ENCODE assay signal across 18 cellular contexts in genomic region chr1:29508458-29509107, GRCh38.
DNase-seq lines count a peak whose midpoint lies in the region; ATAC-seq and TF ChIP-seq lines count a peak whose summit lies in the region.
"Had no signal": no experiment of that assay in that cellular context is flagged by ENCODE, and none has a peak within 500 bp of the region (broad histone marks: within the 10 kb centered on the region; RNA-seq: fewer than 3 reads in every experiment).

No MANE protein-coding gene starts in this region.

- no peak overlapping the region for H3K56ac ChIP-seq in H9 (ENCODE audit: insufficient read length, low read depth, low read length)

- H3K79me1 ChIP-seq in H9 (ENCODE audit: insufficient read depth, low read depth, low read length, poor library complexity, severe bottlenecking): no peaks in the 10 kb centered on the region
- H3K79me1 ChIP-seq in mesenchymal stem cell (replicated peaks; ENCODE audit: low read length, poor library complexity, severe bottlenecking): no peaks in the 10 kb centered on the region

- H3K4ac ChIP-seq in H9 (ENCODE audit: low read depth, low read length) (no peak overlapping the region), mesenchymal stem cell (ENCODE audit: low read depth in 1 of 2, low read length in 2 of 2) (no peak overlapping the region)

- TF ChIP-seq CTCF in H9 (conservative IDR thresholded peaks at IDR 0.05) (no peak), Peyer's patch (IDR thresholded peaks at IDR 0.05) (no peak)

- H3K36me3 Mint-ChIP-seq in H9 (ENCODE audit: insufficient read depth in 1 of 3, low read depth in 3 of 3): no peaks in the 10 kb centered on the region
- H3K36me3 Mint-ChIP-seq: CD14-positive monocyte had no signal

- H3K4me3 ChIP-seq in Peyer's patch: no peak overlapping the region
- no peak overlapping the region for H3K4me3 ChIP-seq in mesenchymal stem cell (ENCODE audit: insufficient read depth in 1 of 2, low read depth in 1 of 2, low read length in 2 of 2)
- H3K4me3 ChIP-seq: A549, SJCRH30 had no signal

- H4K91ac ChIP-seq in H9 (ENCODE audit: insufficient read length, low read depth, low read length) (no peak overlapping the region), mesenchymal stem cell (ENCODE audit: low read length) (no peak overlapping the region)

- no peak overlapping the region for H3K9ac ChIP-seq in H9 (ENCODE audit: extremely low read depth, insufficient read length, low read length)
- no peak overlapping the region for H3K9ac ChIP-seq in mesenchymal stem cell (ENCODE audit: low read length)

- H2BK15ac ChIP-seq in H9 (ENCODE audit: low read depth, low read length) (no peak overlapping the region), mesenchymal stem cell (ENCODE audit: low read depth, poor library complexity, severe bottlenecking) (no peak overlapping the region)

- intact Hi-C loops in sciatic nerve (cut with DNase I): no loop called here

- H3K4me1 Mint-ChIP-seq in H9: peaks cover 33% of the 10 kb centered on the region in 2 experiments
- H3K4me1 Mint-ChIP-seq: B cell, CD14-positive monocyte, IgD-negative memory B cell had no signal

- H2AFZ ChIP-seq in H9 (ENCODE audit: low read length) (no peak overlapping the region), mesenchymal stem cell (ENCODE audit: low read depth, low read length) (no peak overlapping the region)

- H3K27ac ChIP-seq in H9 (ENCODE audit: insufficient read length, low read depth, low read length) (no peak overlapping the region), Peyer's patch (no peak overlapping the region), mesenchymal stem cell (ENCODE audit: low read length, poor library complexity, severe bottlenecking) (no peak overlapping the region)
- H3K27ac ChIP-seq: A549, SJCRH30 had no signal

- no peaks in the 10 kb centered on the region for H3K79me2 ChIP-seq in H9 (ENCODE audit: insufficient read depth, low read length)

- H3K36me3 ChIP-seq in Peyer's patch (no peaks in the 10 kb centered on the region), mesenchymal stem cell (ENCODE audit: control insufficient read depth in 1 of 2, insufficient read depth in 2 of 2, low read depth in 1 of 2, low read length in 2 of 2) (no peaks in the 10 kb centered on the region)
- H3K36me3 ChIP-seq: SJCRH30 had no signal

- H2BK12ac ChIP-seq in H9 (ENCODE audit: insufficient read length, low read depth, low read length) (no peak overlapping the region), mesenchymal stem cell (ENCODE audit: low read length in 2 of 2) (no peak overlapping the region)

- H3K23me2 ChIP-seq in H9 (ENCODE audit: insufficient read length, low read depth, low read length, poor library complexity, severe bottlenecking): no peaks in the 10 kb centered on the region

- H4K8ac ChIP-seq in H9 (replicated peaks; ENCODE audit: insufficient read length, low read depth, low read length): no peak overlapping the region
- no peak overlapping the region for H4K8ac ChIP-seq in mesenchymal stem cell (ENCODE audit: low read length)

- H3T11ph ChIP-seq in H9 (ENCODE audit: low read length): no peak overlapping the region

- H3K23ac ChIP-seq in H9 (ENCODE audit: insufficient read length, low read depth, low read length) (no peak overlapping the region), mesenchymal stem cell (ENCODE audit: low read length in 2 of 2) (no peak overlapping the region)

- H2BK20ac ChIP-seq in H9 (ENCODE audit: low read depth, low read length, poor library complexity, severe bottlenecking): no peak overlapping the region

- H3K27me3 Mint-ChIP-seq in H9 (ENCODE audit: low read depth): no peaks in the 10 kb centered on the region; the same call in 1 of the 2 replicates

- H3K4me1 ChIP-seq in H9 (ENCODE audit: insufficient read depth, low read length) (peaks cover 3% of the 10 kb centered on the region; the same call in 1 of the 2 replicates), Peyer's patch (no peaks in the 10 kb centered on the region), mesenchymal stem cell (ENCODE audit: control insufficient read depth, insufficient read depth, low read depth, low read length) (peaks cover 9% of the 10 kb centered on the region)
- H3K4me1 ChIP-seq: A549, SJCRH30 had no signal

- no peak for TF ChIP-seq POLR2A in Peyer's patch (IDR thresholded peaks at IDR 0.05)

- no peak for ATAC-seq in left lobe of liver
- ATAC-seq in sciatic nerve: no peak
- ATAC-seq: A549, Panc1 had no signal

- H3K27me3 ChIP-seq in H9 (ENCODE audit: insufficient read depth, low read length) (no peaks in the 10 kb centered on the region), Peyer's patch (no peaks in the 10 kb centered on the region), mesenchymal stem cell (ENCODE audit: control insufficient read depth in 1 of 2, insufficient read depth in 1 of 2, low read length in 2 of 2) (peaks cover 9 to 19% of the 10 kb centered on the region in 2 experiments)
- H3K27me3 ChIP-seq: SJCRH30 had no signal

- H3K4me2 ChIP-seq in H9 (ENCODE audit: insufficient read depth, insufficient read length, low read length) (no peak overlapping the region), mesenchymal stem cell (ENCODE audit: low read length, poor library complexity, severe bottlenecking) (no peak overlapping the region)
- H3K4me2 ChIP-seq: A549 had no signal

- H2AK5ac ChIP-seq in H9 (ENCODE audit: insufficient read length, low read length) (no peak overlapping the region), mesenchymal stem cell (ENCODE audit: low read length, severe bottlenecking) (no peak overlapping the region)

- H2BK5ac ChIP-seq in H9 (ENCODE audit: insufficient read length, low read length) (no peak overlapping the region), mesenchymal stem cell (ENCODE audit: low read depth, low read length, poor library complexity, severe bottlenecking) (no peak overlapping the region)

- whole genome bisulfite sequencing in H9 (ENCODE audit: extremely low coverage, insufficient read length, low lambda C conversion rate): no CpG with 5 or more reads among the region's 3 CpGs
- WGBS in mesenchymal stem cell: 72% methylated on average over 3 of the region's 3 CpGs

- H2BK120ac ChIP-seq in H9 (ENCODE audit: low read depth, low read length, poor library complexity, severe bottlenecking): no peak overlapping the region
- H2BK120ac ChIP-seq in mesenchymal stem cell (ENCODE audit: low read depth, low read length): no peak overlapping the region

- no peak overlapping the region for H3K18ac ChIP-seq in H9 (ENCODE audit: insufficient read length, low read depth, low read length)
- H3K18ac ChIP-seq in mesenchymal stem cell (ENCODE audit: low read depth in 1 of 2, low read length in 2 of 2): no peak overlapping the region

- H3K14ac ChIP-seq in H9 (ENCODE audit: insufficient read depth, low read length) (no peak overlapping the region; the same call in 1 of the 2 replicates), mesenchymal stem cell (ENCODE audit: low read length in 2 of 2) (no peak overlapping the region)

- peak; percentile 14 for DNase-seq in H9
- DNase-seq in Peyer's patch: peak in 2 of 3 donors; percentile 2 to 4
- DNase-seq in left lobe of liver (ENCODE audit: low spot score): peak; percentile 24
- peak; percentile 13 for DNase-seq in sciatic nerve (ENCODE audit: low spot score)
- DNase-seq in LoVo (ENCODE audit: low spot score): no peak
- DNase-seq in NCI-H2227 treated with DMSO at 0.1 percent for 48 hours (lab: John Stamatoyannopoulos, UW): no peak
- no peak for DNase-seq in mesenchymal stem cell
- DNase-seq: NCI-H1694, NCI-H2081 treated with DMSO at 0.1 percent for 48 hours, NCI-H2171 treated with DMSO at 0.1 percent for 48 hours, NCI-H446 treated with DMSO at 0.1 percent for 48 hours, NCI-H526 treated with DMSO at 0.1 percent for 48 hours, SJCRH30 had no signal

- H3K27ac Mint-ChIP-seq in H9: no peak overlapping the region
- H3K27ac Mint-ChIP-seq: B cell, IgD-negative memory B cell had no signal

- no peak overlapping the region for H4K5ac ChIP-seq in H9 (ENCODE audit: insufficient read length, low read depth, low read length)

- no peaks in the 10 kb centered on the region for H3K9me3 ChIP-seq in H9 (ENCODE audit: control insufficient read depth, low read depth, low read length)
- H3K9me3 ChIP-seq in Peyer's patch: no peaks in the 10 kb centered on the region
- H3K9me3 ChIP-seq in mesenchymal stem cell (ENCODE audit: control insufficient read depth, low read length): no peaks in the 10 kb centered on the region
- H3K9me3 ChIP-seq: A549, SJCRH30 had no signal

- H3K9me3 Mint-ChIP-seq in H9: no peaks in the 10 kb centered on the region

- no peak overlapping the region for H3K4me3 Mint-ChIP-seq in H9
- H3K4me3 Mint-ChIP-seq: B cell, CD14-positive monocyte, IgD-negative memory B cell had no signal

- H4K20me1 ChIP-seq in H9 (ENCODE audit: control insufficient read depth, insufficient read depth, insufficient read length): peaks cover 3% of the 10 kb centered on the region

Comparison
In these comparisons a context has a peak if more than half of its experiments do, and no peak if none do; other contexts are left out.
1. DNase-seq: peak in H9 (single experiment), Peyer's patch (2 of 3), left lobe of liver (single experiment) and sciatic nerve (single experiment); none in LoVo (single experiment), NCI-H2227 treated with DMSO at 0.1 percent for 48 hours (single experiment) and mesenchymal stem cell (single experiment).